Comparison of ENCODE assay signal across 1 cellular context in the genomic region with DNA sequence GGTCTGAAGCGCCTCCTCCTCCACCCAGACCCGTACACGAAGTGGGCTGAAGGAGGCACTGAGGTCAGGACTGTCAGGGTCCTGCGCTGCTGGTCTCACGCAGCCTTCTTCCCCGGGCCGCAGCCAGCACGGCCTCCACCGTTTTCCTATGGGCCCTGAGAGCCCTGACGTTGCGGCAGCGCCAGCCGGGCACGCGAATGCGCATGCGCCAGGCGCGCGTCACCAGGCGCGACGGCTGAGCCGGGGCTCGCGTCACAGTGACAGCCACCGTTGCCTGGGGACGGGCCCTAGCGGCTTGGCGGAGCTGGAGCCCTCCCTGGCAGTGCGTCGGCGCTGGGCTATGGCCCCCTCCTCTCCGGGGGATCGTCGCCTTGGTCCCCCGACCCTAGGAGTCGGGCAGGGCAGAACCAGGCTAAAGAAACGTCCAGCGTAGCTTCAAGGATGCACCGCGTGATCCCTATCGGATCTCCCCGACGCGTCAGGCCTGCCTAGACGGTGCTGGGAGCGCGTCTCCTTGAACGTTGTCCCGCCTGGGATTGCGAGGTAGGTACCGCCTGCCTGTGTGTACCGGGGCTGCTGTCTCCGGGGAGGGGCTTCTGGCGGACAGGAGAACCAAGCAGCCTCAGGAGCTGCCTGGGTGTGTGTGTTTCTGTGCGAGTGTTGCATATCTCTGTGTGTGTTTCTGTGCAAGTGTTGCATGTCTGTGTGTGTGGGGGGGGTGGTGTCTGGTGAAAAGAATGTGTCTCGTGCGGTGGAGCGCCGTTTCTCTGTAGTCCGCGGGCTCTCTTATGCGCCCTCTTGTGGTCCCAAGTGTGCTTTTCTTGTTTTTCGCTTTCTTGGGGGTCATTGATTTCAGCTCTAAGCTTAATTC.
TF ChIP-seq lines count a peak whose summit lies in the region.

No MANE protein-coding gene starts in this region.

TF ChIP-seq in K562, 482 proteins besides CTCF, POLR2A, EP300 and RAD21 (continues in another document):
- TF ChIP-seq, protein P1, sequence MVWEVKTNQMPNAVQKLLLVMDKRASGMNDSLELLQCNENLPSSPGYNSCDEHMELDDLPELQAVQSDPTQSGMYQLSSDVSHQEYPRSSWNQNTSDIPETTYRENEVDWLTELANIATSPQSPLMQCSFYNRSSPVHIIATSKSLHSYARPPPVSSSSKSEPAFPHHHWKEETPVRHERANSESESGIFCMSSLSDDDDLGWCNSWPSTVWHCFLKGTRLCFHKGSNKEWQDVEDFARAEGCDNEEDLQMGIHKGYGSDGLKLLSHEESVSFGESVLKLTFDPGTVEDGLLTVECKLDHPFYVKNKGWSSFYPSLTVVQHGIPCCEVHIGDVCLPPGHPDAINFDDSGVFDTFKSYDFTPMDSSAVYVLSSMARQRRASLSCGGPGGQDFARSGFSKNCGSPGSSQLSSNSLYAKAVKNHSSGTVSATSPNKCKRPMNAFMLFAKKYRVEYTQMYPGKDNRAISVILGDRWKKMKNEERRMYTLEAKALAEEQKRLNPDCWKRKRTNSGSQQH (CRISPR knock-in tag; IDR thresholded peaks at IDR 0.05): no peak
- no peak for TF ChIP-seq POLR3G (IDR thresholded peaks at IDR 0.05; ENCODE audit: extremely low read depth, insufficient read length, insufficient replicate concordance)
- TF ChIP-seq CHD4 (IDR thresholded peaks at IDR 0.05; ENCODE audit: insufficient read depth, insufficient replicate concordance, low read depth, low read length, poor library complexity, severe bottlenecking): no peak
- TF ChIP-seq GATAD2A (IDR thresholded peaks at IDR 0.05): no peak
- no peak for TF ChIP-seq COPS2 (conservative IDR thresholded peaks at IDR 0.05)
- TF ChIP-seq, protein P2, sequence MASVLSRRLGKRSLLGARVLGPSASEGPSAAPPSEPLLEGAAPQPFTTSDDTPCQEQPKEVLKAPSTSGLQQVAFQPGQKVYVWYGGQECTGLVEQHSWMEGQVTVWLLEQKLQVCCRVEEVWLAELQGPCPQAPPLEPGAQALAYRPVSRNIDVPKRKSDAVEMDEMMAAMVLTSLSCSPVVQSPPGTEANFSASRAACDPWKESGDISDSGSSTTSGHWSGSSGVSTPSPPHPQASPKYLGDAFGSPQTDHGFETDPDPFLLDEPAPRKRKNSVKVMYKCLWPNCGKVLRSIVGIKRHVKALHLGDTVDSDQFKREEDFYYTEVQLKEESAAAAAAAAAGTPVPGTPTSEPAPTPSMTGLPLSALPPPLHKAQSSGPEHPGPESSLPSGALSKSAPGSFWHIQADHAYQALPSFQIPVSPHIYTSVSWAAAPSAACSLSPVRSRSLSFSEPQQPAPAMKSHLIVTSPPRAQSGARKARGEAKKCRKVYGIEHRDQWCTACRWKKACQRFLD (CRISPR knock-in tag; IDR thresholded peaks at IDR 0.05): no peak
- TF ChIP-seq ZNF507 (tag; conservative IDR thresholded peaks at IDR 0.05): no peak
- peak; percentile 60; the same call in 1 of the 2 replicates for TF ChIP-seq ATF1 (CRISPR knock-in tag; IDR thresholded peaks at IDR 0.05)
- peak; percentile 96 for TF ChIP-seq ATF1 (tag; IDR thresholded peaks at IDR 0.05)
- TF ChIP-seq, protein P3, sequence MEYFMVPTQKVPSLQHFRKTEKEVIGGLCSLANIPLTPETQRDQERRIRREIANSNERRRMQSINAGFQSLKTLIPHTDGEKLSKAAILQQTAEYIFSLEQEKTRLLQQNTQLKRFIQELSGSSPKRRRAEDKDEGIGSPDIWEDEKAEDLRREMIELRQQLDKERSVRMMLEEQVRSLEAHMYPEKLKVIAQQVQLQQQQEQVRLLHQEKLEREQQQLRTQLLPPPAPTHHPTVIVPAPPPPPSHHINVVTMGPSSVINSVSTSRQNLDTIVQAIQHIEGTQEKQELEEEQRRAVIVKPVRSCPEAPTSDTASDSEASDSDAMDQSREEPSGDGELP (CRISPR knock-in tag; IDR thresholded peaks at IDR 0.05; ENCODE audit: borderline replicate concordance): no peak
- no peak for TF ChIP-seq ZNF274 (IDR thresholded peaks at IDR 0.05; ENCODE audit: borderline replicate concordance, low read depth, low read length)
- TF ChIP-seq, protein P4, sequence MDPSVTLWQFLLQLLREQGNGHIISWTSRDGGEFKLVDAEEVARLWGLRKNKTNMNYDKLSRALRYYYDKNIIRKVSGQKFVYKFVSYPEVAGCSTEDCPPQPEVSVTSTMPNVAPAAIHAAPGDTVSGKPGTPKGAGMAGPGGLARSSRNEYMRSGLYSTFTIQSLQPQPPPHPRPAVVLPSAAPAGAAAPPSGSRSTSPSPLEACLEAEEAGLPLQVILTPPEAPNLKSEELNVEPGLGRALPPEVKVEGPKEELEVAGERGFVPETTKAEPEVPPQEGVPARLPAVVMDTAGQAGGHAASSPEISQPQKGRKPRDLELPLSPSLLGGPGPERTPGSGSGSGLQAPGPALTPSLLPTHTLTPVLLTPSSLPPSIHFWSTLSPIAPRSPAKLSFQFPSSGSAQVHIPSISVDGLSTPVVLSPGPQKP (CRISPR knock-in tag; IDR thresholded peaks at IDR 0.05): no peak
- TF ChIP-seq PHF20 (IDR thresholded peaks at IDR 0.05; ENCODE audit: partially characterized antibody): peak; percentile 48
- no peak for TF ChIP-seq HNRNPL (IDR thresholded peaks at IDR 0.05; ENCODE audit: low read depth, low read length)
- TF ChIP-seq BHLHE40 (IDR thresholded peaks at IDR 0.05; ENCODE audit: low read length): peak; percentile 65
- no peak for TF ChIP-seq POLR2AphosphoS2 (IDR thresholded peaks at IDR 0.05; ENCODE audit: low read length)
- no peak for TF ChIP-seq ZNF224 (CRISPR knock-in tag; IDR thresholded peaks at IDR 0.05)
- 0 out of 2 replicates have a peak, but pooled peaks have one; percentile 25 for TF ChIP-seq SOX6 (IDR thresholded peaks at IDR 0.05)
- TF ChIP-seq, protein P5, sequence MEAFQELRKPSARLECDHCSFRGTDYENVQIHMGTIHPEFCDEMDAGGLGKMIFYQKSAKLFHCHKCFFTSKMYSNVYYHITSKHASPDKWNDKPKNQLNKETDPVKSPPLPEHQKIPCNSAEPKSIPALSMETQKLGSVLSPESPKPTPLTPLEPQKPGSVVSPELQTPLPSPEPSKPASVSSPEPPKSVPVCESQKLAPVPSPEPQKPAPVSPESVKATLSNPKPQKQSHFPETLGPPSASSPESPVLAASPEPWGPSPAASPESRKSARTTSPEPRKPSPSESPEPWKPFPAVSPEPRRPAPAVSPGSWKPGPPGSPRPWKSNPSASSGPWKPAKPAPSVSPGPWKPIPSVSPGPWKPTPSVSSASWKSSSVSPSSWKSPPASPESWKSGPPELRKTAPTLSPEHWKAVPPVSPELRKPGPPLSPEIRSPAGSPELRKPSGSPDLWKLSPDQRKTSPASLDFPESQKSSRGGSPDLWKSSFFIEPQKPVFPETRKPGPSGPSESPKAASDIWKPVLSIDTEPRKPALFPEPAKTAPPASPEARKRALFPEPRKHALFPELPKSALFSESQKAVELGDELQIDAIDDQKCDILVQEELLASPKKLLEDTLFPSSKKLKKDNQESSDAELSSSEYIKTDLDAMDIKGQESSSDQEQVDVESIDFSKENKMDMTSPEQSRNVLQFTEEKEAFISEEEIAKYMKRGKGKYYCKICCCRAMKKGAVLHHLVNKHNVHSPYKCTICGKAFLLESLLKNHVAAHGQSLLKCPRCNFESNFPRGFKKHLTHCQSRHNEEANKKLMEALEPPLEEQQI (IDR thresholded peaks at IDR 0.05): no peak
- no peak for TF ChIP-seq ZNF696 (CRISPR knock-in tag; conservative IDR thresholded peaks at IDR 0.05)
- no peak for TF ChIP-seq ZKSCAN1 (IDR thresholded peaks at IDR 0.05; ENCODE audit: low read depth, low read length)
- no peak for TF ChIP-seq ZNF121 (CRISPR knock-in tag; conservative IDR thresholded peaks at IDR 0.05)
- TF ChIP-seq, protein P6, sequence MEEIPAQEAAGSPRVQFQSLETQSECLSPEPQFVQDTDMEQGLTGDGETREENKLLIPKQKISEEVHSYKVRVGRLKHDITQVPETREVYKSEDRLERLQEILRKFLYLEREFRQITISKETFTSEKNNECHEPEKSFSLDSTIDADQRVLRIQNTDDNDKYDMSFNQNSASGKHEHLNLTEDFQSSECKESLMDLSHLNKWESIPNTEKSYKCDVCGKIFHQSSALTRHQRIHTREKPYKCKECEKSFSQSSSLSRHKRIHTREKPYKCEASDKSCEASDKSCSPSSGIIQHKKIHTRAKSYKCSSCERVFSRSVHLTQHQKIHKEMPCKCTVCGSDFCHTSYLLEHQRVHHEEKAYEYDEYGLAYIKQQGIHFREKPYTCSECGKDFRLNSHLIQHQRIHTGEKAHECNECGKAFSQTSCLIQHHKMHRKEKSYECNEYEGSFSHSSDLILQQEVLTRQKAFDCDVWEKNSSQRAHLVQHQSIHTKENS (CRISPR knock-in tag; IDR thresholded peaks at IDR 0.05): no peak
- no peak for TF ChIP-seq TAF9B (IDR thresholded peaks at IDR 0.05; ENCODE audit: partially characterized antibody)
- TF ChIP-seq SAFB (IDR thresholded peaks at IDR 0.05; ENCODE audit: borderline replicate concordance, low read depth, low read length): no peak
- TF ChIP-seq ZNF717 (CRISPR knock-in tag; IDR thresholded peaks at IDR 0.05): no peak
- TF ChIP-seq IFI16 (CRISPR knock-in tag; IDR thresholded peaks at IDR 0.05): no peak
- TF ChIP-seq ZFX (CRISPR knock-in tag; IDR thresholded peaks at IDR 0.05): peak; percentile 70
- TF ChIP-seq RFX1 (IDR thresholded peaks at IDR 0.05): peak; percentile 74
- no peak for TF ChIP-seq LARP7 (IDR thresholded peaks at IDR 0.05)
- TF ChIP-seq, protein P7, sequence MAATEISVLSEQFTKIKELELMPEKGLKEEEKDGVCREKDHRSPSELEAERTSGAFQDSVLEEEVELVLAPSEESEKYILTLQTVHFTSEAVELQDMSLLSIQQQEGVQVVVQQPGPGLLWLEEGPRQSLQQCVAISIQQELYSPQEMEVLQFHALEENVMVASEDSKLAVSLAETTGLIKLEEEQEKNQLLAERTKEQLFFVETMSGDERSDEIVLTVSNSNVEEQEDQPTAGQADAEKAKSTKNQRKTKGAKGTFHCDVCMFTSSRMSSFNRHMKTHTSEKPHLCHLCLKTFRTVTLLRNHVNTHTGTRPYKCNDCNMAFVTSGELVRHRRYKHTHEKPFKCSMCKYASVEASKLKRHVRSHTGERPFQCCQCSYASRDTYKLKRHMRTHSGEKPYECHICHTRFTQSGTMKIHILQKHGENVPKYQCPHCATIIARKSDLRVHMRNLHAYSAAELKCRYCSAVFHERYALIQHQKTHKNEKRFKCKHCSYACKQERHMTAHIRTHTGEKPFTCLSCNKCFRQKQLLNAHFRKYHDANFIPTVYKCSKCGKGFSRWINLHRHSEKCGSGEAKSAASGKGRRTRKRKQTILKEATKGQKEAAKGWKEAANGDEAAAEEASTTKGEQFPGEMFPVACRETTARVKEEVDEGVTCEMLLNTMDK (IDR thresholded peaks at IDR 0.05; ENCODE audit: borderline replicate concordance, insufficient read depth, low read depth, low read length, poor library complexity, severe bottlenecking): peak; percentile 4
- no peak for TF ChIP-seq KHSRP (IDR thresholded peaks at IDR 0.05)
- TF ChIP-seq, protein P8, sequence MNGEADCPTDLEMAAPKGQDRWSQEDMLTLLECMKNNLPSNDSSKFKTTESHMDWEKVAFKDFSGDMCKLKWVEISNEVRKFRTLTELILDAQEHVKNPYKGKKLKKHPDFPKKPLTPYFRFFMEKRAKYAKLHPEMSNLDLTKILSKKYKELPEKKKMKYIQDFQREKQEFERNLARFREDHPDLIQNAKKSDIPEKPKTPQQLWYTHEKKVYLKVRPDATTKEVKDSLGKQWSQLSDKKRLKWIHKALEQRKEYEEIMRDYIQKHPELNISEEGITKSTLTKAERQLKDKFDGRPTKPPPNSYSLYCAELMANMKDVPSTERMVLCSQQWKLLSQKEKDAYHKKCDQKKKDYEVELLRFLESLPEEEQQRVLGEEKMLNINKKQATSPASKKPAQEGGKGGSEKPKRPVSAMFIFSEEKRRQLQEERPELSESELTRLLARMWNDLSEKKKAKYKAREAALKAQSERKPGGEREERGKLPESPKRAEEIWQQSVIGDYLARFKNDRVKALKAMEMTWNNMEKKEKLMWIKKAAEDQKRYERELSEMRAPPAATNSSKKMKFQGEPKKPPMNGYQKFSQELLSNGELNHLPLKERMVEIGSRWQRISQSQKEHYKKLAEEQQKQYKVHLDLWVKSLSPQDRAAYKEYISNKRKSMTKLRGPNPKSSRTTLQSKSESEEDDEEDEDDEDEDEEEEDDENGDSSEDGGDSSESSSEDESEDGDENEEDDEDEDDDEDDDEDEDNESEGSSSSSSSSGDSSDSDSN (IDR thresholded peaks at IDR 0.05; ENCODE audit: borderline replicate concordance in 1 of 2, low read depth in 2 of 2, low read length in 2 of 2): no peak
- TF ChIP-seq SMC3 (conservative IDR thresholded peaks at IDR 0.05; ENCODE audit: insufficient read depth, low read depth, low read length): 0 out of 2 replicates have a peak, but pooled peaks have one; percentile 15
- TF ChIP-seq, protein P9, sequence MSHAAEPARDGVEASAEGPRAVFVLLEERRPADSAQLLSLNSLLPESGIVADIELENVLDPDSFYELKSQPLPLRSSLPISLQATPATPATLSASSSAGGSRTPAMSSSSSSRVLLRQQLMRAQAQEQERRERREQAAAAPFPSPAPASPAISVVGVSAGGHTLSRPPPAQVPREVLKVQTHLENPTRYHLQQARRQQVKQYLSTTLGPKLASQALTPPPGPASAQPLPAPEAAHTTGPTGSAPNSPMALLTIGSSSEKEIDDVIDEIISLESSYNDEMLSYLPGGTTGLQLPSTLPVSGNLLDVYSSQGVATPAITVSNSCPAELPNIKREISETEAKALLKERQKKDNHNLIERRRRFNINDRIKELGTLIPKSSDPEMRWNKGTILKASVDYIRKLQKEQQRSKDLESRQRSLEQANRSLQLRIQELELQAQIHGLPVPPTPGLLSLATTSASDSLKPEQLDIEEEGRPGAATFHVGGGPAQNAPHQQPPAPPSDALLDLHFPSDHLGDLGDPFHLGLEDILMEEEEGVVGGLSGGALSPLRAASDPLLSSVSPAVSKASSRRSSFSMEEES (CRISPR knock-in tag; IDR thresholded peaks at IDR 0.05): no peak
- TF ChIP-seq BDP1 (IDR thresholded peaks at IDR 0.05; ENCODE audit: insufficient read depth, insufficient read length): no peak
- no peak for TF ChIP-seq ZNF23 (CRISPR knock-in tag; IDR thresholded peaks at IDR 0.05)
- peak; percentile 63 for TF ChIP-seq HCFC1 (IDR thresholded peaks at IDR 0.05; ENCODE audit: low read depth, low read length)
- TF ChIP-seq POLR2G (IDR thresholded peaks at IDR 0.05; ENCODE audit: low read depth, low read length): peak; percentile 64
- TF ChIP-seq, protein P10, sequence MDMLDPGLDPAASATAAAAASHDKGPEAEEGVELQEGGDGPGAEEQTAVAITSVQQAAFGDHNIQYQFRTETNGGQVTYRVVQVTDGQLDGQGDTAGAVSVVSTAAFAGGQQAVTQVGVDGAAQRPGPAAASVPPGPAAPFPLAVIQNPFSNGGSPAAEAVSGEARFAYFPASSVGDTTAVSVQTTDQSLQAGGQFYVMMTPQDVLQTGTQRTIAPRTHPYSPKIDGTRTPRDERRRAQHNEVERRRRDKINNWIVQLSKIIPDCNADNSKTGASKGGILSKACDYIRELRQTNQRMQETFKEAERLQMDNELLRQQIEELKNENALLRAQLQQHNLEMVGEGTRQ (CRISPR knock-in tag; IDR thresholded peaks at IDR 0.05): no peak
- 0 out of 2 replicates have a peak, but pooled peaks have one; percentile 40 for TF ChIP-seq CXXC5 (CRISPR knock-in tag; IDR thresholded peaks at IDR 0.05)
